Comparison of ENCODE assay signal across 8 cellular contexts in the genomic region with DNA sequence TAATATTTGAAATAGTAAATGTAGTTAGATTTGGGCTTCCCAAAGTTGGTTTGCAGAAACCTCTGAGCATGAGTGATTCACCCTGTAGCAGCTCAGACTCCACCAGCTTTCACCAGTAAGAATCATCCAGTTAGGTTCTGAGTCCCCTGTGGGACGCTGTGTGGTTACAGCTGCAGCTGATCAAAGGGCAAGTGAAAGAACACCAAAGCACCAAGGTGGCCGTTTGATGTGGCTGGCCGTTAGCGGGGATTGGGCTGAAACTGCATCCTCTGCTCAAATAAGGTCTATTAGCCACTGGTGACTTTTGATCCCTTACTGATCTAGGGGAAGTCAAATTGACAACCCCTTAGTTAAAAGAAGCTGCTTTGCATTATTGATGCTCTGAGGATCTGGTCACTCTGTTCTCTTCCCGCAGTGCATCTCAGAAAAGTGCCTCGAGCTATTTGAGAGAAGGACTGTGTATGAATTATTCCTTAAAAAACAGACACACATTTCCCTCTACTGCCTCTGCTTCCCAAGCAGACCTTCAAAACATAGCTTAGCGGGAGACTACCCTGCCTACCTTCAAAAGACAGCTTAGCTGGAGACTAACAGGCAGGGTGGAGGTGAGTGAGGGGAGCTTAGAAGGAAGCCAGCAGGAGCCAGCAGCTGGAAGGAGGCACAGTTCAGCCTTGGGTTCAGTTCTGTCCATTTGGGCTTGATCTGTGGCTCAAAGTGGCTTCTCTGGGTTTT. TPM values are rescaled to one million over a fixed set of nuclear protein-coding genes. Genes with fewer than 3 reads are reported as not detected.
A peak's percentile ranks its signal among the peaks of the same experiment; 100 is the strongest.
DNase-seq lines count a peak whose midpoint lies in the region; ATAC-seq, FAIRE-seq and TF ChIP-seq lines count a peak whose summit lies in the region.

No MANE protein-coding gene starts in this region.

- H3K27me3 Mint-ChIP-seq in natural killer cell (ENCODE audit: low read depth in 2 of 2) = peaks cover 44 to 78% of the 10 kb centered on the region in 2 donors

- no peak overlapping the region for H3K4me3 Mint-ChIP-seq in natural killer cell

- no peak overlapping the region for H3K27ac Mint-ChIP-seq in natural killer cell

- no peaks in the 10 kb centered on the region for H3K36me3 Mint-ChIP-seq in natural killer cell

- peak; percentile 12 for DNase-seq in activated CD8-positive, alpha-beta memory T cell treated with anti-CD3 and anti-CD28 coated beads, Interleukin-2, amount 50 U/mL, for 1 hour (ENCODE audit: extremely low read depth)
- DNase-seq in natural killer cell = no peak
- DNase-seq in GDM1 (lab: John Stamatoyannopoulos, UW) = no peak
- DNase-seq in amniotic stem cell (lab: John Stamatoyannopoulos, UW) = no peak
- no peak for DNase-seq in left lobe of liver (ENCODE audit: low spot score)
- no peak for DNase-seq in HTR-8/SVneo (ENCODE audit: insufficient read length, low spot score)

- no peak for FAIRE-seq in HTR-8/SVneo (lab: Jason Lieb, UNC)

- TF ChIP-seq CTCF in natural killer cell (IDR thresholded peaks at IDR 0.05) = no peak

- ATAC-seq in GM19455 (IDR thresholded peaks at IDR 0.05; ENCODE audit: unreplicated experiment) (peak; percentile 81), HG03442 (IDR thresholded peaks at IDR 0.05; ENCODE audit: unreplicated experiment) (peak; percentile 96), natural killer cell (peak; percentile 61 to 78 (median 72)), left lobe of liver (no peak)

- intact Hi-C loops in natural killer cell (cut with micrococcal nuclease) = no loop called here

- H3K9me3 Mint-ChIP-seq in natural killer cell = no peaks in the 10 kb centered on the region

- H3K4me1 Mint-ChIP-seq in natural killer cell = peaks cover 5 to 6% of the 10 kb centered on the region in 2 donors

RNA-seq across cellular contexts. Expression of a gene that starts 3.7 kb away (rescaled TPM):
- total RNA-seq in natural killer cell = not detected
- total RNA-seq in left lobe of liver = not detected

RNA-seq across cellular contexts. Expression of a gene that starts 44.6 kb away (rescaled TPM):
- total RNA-seq in natural killer cell = 100 to 1,000 TPM in 2 of 3 donors, 10 to 100 TPM in 1; 90.8 to 127 (median 118) TPM
- 5.5 TPM for total RNA-seq in left lobe of liver

Comparison
In these comparisons a context has a peak if more than half of its experiments do, and no peak if none do; other contexts are left out.
1. RNA of a gene that starts 44.6 kb away (total RNA-seq): 90.8 to 127 TPM in natural killer cell; 5.5 TPM in left lobe of liver (single experiment); every median in the first group is over 10 times any median in the second.